ENCODE assay signal across 8 cellular contexts in the genomic region with DNA sequence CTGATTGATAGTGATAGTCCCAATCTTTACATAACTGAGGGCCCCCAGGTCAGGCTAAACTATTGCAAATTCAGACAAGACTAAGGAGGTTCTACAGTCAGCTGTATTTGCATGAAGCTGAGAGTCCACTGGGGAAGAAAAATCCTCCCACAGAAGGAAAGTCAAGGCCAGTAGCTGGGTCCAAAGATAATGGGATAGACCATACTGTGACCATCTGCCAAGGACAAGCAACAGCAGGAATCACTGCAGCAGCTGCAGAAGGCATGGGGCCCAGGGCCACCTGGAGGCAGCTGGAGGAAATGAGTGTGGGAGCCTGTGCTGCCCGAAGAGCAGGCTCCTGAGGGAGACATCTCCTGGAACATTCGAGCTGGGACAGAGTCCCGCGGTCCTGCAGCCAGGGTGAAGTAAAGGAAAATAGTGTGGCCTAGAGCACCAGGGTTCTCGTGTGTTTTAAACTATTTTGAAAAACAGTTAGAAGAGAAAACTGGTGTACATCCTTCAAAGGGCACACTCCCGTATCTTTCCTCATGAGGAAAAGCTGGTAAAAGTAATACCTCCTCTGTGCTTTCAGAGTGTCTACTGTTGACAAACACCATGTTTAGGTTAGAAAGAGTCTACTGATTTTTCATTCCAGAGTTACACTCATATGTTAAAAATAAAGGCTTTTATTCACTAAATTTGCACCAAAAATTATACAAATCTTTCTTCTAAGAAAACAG. TPM values are rescaled to one million over a fixed set of nuclear protein-coding genes. Genes with fewer than 3 reads are reported as not detected.
DNase-seq lines count a peak whose midpoint lies in the region; ATAC-seq, FAIRE-seq and TF ChIP-seq lines count a peak whose summit lies in the region.

No MANE protein-coding gene starts in this region.

- no peak overlapping the region for H3K4me2 ChIP-seq in H1 (ENCODE audit: insufficient read depth in 1 of 2, low read depth in 2 of 2, low read length in 2 of 2)
- H3K4me2 ChIP-seq in mesenchymal stem cell (ENCODE audit: low read length, poor library complexity, severe bottlenecking): no peak overlapping the region

- CTCF ChIA-PET in H1 (lab: Charles Lee; ENCODE audit: partially characterized antibody): interaction anchor here (0.7 to 3.9 kb wide), 28 partner anchors 8 to 863 kb away, joined by 3 to 25 read pairs (median 4); partner anchors contain the start of gene PLD1

- POLR2A ChIA-PET in H1 (lab: Charles Lee; ENCODE audit: partially characterized antibody): interaction anchor here (0.8 kb wide), 1 partner anchor 20 kb away, joined by 3 read pairs; no protein-coding TSS in a partner anchor

- ATAC-seq in GM19023 (IDR thresholded peaks at IDR 0.05; ENCODE audit: unreplicated experiment): peak; percentile 72
- ATAC-seq in HG02623 (IDR thresholded peaks at IDR 0.05; ENCODE audit: unreplicated experiment): no peak

- H2BK12ac ChIP-seq in H1 (ENCODE audit: low read depth, low read length) (no peak overlapping the region), mesenchymal stem cell (ENCODE audit: low read length in 2 of 2) (peak overlapping the region in 1 of 2 experiments; percentile 77)

- TF ChIP-seq CTCF in AG10803 (conservative IDR thresholded peaks at IDR 0.05; ENCODE audit: low read length) (peak; percentile 66), H1 (IDR thresholded peaks at IDR 0.05; ENCODE audit: control extremely low read depth in 1 of 3, insufficient read depth in 1 of 3, low read depth in 1 of 3, low read length in 3 of 3) (peak; percentile 77 to 92 (median 89))

- FAIRE-seq in HTR-8/SVneo (lab: Jason Lieb, UNC) (peak; percentile 70), RCC 7860 (lab: Jason Lieb, UNC) (no peak), H1 (lab: Jason Lieb, UNC) (peak; percentile 68)

- no peak overlapping the region for H3K14ac ChIP-seq in H1 (ENCODE audit: insufficient read length)
- no peak overlapping the region for H3K14ac ChIP-seq in mesenchymal stem cell (ENCODE audit: low read length in 2 of 2)

- TF ChIP-seq EP300 in H1 (IDR thresholded peaks at IDR 0.05; ENCODE audit: borderline replicate concordance in 1 of 2, low read depth in 2 of 2, low read length in 2 of 2): no peak

- no peaks in the 10 kb centered on the region for H3K79me1 ChIP-seq in H1 (ENCODE audit: low read depth, low read length)
- no peaks in the 10 kb centered on the region for H3K79me1 ChIP-seq in mesenchymal stem cell (replicated peaks; ENCODE audit: low read length, poor library complexity, severe bottlenecking)

- no peak overlapping the region for H4K5ac ChIP-seq in H1 (ENCODE audit: insufficient read length, low read depth, low read length)

- H3K18ac ChIP-seq in H1 (ENCODE audit: extremely low read depth, low read length) (no peak overlapping the region), mesenchymal stem cell (ENCODE audit: low read depth in 1 of 2, low read length in 2 of 2) (peak overlapping the region in 1 of 2 experiments; percentile 43)

- no peak overlapping the region for H4K8ac ChIP-seq in H1 (ENCODE audit: extremely low read depth, insufficient read depth, low read length)
- H4K8ac ChIP-seq in mesenchymal stem cell (ENCODE audit: low read length): no peak overlapping the region

- H3K9me3 ChIP-seq in H1 (ENCODE audit: insufficient read depth in 2 of 2, low read depth in 1 of 2, low read length in 1 of 2) (no peaks in the 10 kb centered on the region), mesenchymal stem cell (ENCODE audit: control insufficient read depth, low read length) (no peaks in the 10 kb centered on the region)

- H2AK5ac ChIP-seq in H1 (ENCODE audit: low read depth, low read length) (no peak overlapping the region), mesenchymal stem cell (ENCODE audit: low read length, severe bottlenecking) (no peak overlapping the region)

- H3K23ac ChIP-seq in H1 (ENCODE audit: insufficient read length) (no peak overlapping the region), mesenchymal stem cell (ENCODE audit: low read length in 2 of 2) (no peak overlapping the region)

- H2BK20ac ChIP-seq in H1 (ENCODE audit: low read length): no peak overlapping the region

- H4K91ac ChIP-seq in H1 (replicated peaks; ENCODE audit: insufficient read length, low read length) (no peak overlapping the region), mesenchymal stem cell (ENCODE audit: low read length) (no peak overlapping the region)

- H2BK15ac ChIP-seq in H1 (ENCODE audit: low read length): 0 out of 2 replicates have a peak overlapping the region, but pooled peaks have one; percentile 33
- no peak overlapping the region for H2BK15ac ChIP-seq in mesenchymal stem cell (ENCODE audit: low read depth, poor library complexity, severe bottlenecking)

- DNase-seq in AG10803 (ENCODE audit: low read depth): peak; percentile 80
- DNase-seq in HTR-8/SVneo (ENCODE audit: insufficient read length, low spot score): peak; percentile 59
- peak; percentile 64 for DNase-seq in RCC 7860 (ENCODE audit: low spot score)
- DNase-seq in H1 (ENCODE audit: low read depth in 1 of 2, low spot score in 2 of 2): peak in 1 of 2 experiments; percentile 73
- peak; percentile 88 for DNase-seq in mesenchymal stem cell
- no peak for DNase-seq in effector CD4-positive, alpha-beta T cell

- H4K20me1 ChIP-seq in H1 (replicated peaks in 1 of 2; ENCODE audit: control insufficient read depth in 1 of 2, insufficient read depth in 2 of 2, low read length in 2 of 2): no peaks in the 10 kb centered on the region

- no peak overlapping the region for H3K27ac ChIP-seq in H1 (ENCODE audit: low read depth, low read length)
- H3K27ac ChIP-seq in mesenchymal stem cell (ENCODE audit: low read length, poor library complexity, severe bottlenecking): no peak overlapping the region

- TF ChIP-seq POLR2A in H1 (IDR thresholded peaks at IDR 0.05; ENCODE audit: control extremely low read depth in 1 of 2, low read depth in 2 of 2, low read length in 2 of 2): no peak

- H3K36me3 ChIP-seq in H1 (ENCODE audit: control insufficient read depth in 2 of 4, insufficient read depth in 4 of 4, low read length in 3 of 4) (no peaks in the 10 kb centered on the region), mesenchymal stem cell (ENCODE audit: control insufficient read depth in 1 of 2, insufficient read depth in 2 of 2, low read depth in 1 of 2, low read length in 2 of 2) (no peaks in the 10 kb centered on the region)

- H3K79me2 ChIP-seq in H1 (ENCODE audit: control insufficient read depth in 1 of 2, insufficient read depth in 2 of 2, low read length in 2 of 2): no peaks in the 10 kb centered on the region

- H2BK5ac ChIP-seq in H1 (ENCODE audit: low read depth, low read length) (no peak overlapping the region), mesenchymal stem cell (ENCODE audit: low read depth, low read length, poor library complexity, severe bottlenecking) (no peak overlapping the region)

- no peak overlapping the region for H2BK120ac ChIP-seq in H1 (replicated peaks; ENCODE audit: low read depth, low read length)
- H2BK120ac ChIP-seq in mesenchymal stem cell (ENCODE audit: low read depth, low read length): peak overlapping the region; percentile 34

- H3K9ac ChIP-seq in H1 (replicated peaks in 1 of 4; ENCODE audit: extremely low read depth in 1 of 4, low read depth in 3 of 4, low read length in 3 of 4) (no peak overlapping the region), mesenchymal stem cell (ENCODE audit: low read length) (peak overlapping the region; percentile 66)

- 60% methylated on average over 6 of the region's 6 CpGs; no CpG with 5 or more reads in 1 of the 2 experiments for WGBS in H1 (ENCODE audit: extremely low coverage in 1 of 2, insufficient coverage in 1 of 2, insufficient read length in 1 of 2, insufficient replicate concordance in 2 of 2, low coverage in 1 of 2, low lambda C conversion rate in 2 of 2, missing lambda C conversion rate in 1 of 2), 2 experiments
- 22% methylated on average over 6 of the region's 6 CpGs for WGBS in mesenchymal stem cell

- H3K27me3 ChIP-seq in H1 (replicated peaks in 1 of 4; ENCODE audit: control insufficient read depth in 3 of 4, extremely low read depth in 1 of 4, insufficient read depth in 3 of 4, low read length in 3 of 4): no peaks in the 10 kb centered on the region
- H3K27me3 ChIP-seq in mesenchymal stem cell (ENCODE audit: control insufficient read depth in 1 of 2, insufficient read depth in 1 of 2, low read length in 2 of 2): no peaks in the 10 kb centered on the region

- no peak overlapping the region for H3K4ac ChIP-seq in H1 (replicated peaks; ENCODE audit: insufficient read length, low read depth, low read length)
- H3K4ac ChIP-seq in mesenchymal stem cell (ENCODE audit: low read depth in 1 of 2, low read length in 2 of 2): no peak overlapping the region

- TF ChIP-seq RAD21 in H1 (IDR thresholded peaks at IDR 0.05 in 1 of 2, conservative IDR thresholded peaks at IDR 0.05 in 1 of 2; ENCODE audit: low read depth in 2 of 2, low read length in 2 of 2): peak; percentile 74 to 86

- no peak overlapping the region for H3K56ac ChIP-seq in H1 (replicated peaks; ENCODE audit: insufficient read length, low read depth, low read length)

- H3K23me2 ChIP-seq in H1 (ENCODE audit: low read depth, low read length): no peaks in the 10 kb centered on the region

- H3K4me3 ChIP-seq in AG10803 (ENCODE audit: low read length) (no peak overlapping the region), H1 (ENCODE audit: extremely low read depth in 1 of 4, insufficient read depth in 2 of 4, low read depth in 3 of 4, low read length in 4 of 4) (no peak overlapping the region), mesenchymal stem cell (ENCODE audit: insufficient read depth in 1 of 2, low read depth in 1 of 2, low read length in 2 of 2) (peak overlapping the region in 1 of 2 experiments; percentile 18)

- H3K4me1 ChIP-seq in H1 (replicated peaks in 1 of 4; ENCODE audit: control insufficient read depth in 3 of 4, insufficient read depth in 4 of 4, low read length in 3 of 4) (peaks cover 2 to 6% (median 3%) of the 10 kb centered on the region in 4 experiments; a peak in 5 of 7 replicates), mesenchymal stem cell (ENCODE audit: control insufficient read depth, insufficient read depth, low read depth, low read length) (peaks cover 6% of the 10 kb centered on the region)

- H2AFZ ChIP-seq in H1 (ENCODE audit: low read length): peak overlapping the region; percentile 78
- no peak overlapping the region for H2AFZ ChIP-seq in mesenchymal stem cell (ENCODE audit: low read depth, low read length)

RNA-seq across cellular contexts. Expression of gene TMEM212, which starts 13.1 kb away (rescaled TPM):
- not detected in 2 replicates for total RNA-seq in H1 (2021; fragmentation: NEBNext Ultra II Directional; extraction: Animal tissue kit (Norgen Biotek cat#: 25700))
- polyA plus RNA-seq in H1 (2011; rRNA removed): not detected in 2 replicates
- polyA plus RNA-seq in H1 (2011; cell fraction: cytosol; rRNA removed): not detected
- polyA plus RNA-seq in H1 (2011; cell fraction: nucleus; rRNA removed): not detected
- polyA plus RNA-seq in H1 (2012, experiment 1 of 2): not detected in 4 replicates
- polyA plus RNA-seq in H1 (2012, experiment 2 of 2): not detected
- polyA plus RNA-seq in H1 (2013, experiment 1 of 2): not detected
- polyA plus RNA-seq in H1 (2013, experiment 2 of 2): not detected
- not detected in 2 replicates for polyA minus RNA-seq in H1 (2011; rRNA and poly(A)+ RNA removed)
- not detected for polyA minus RNA-seq in H1 (2011; cell fraction: cytosol; rRNA and poly(A)+ RNA removed)
- not detected for polyA minus RNA-seq in H1 (2011; cell fraction: nucleus; rRNA and poly(A)+ RNA removed)
- 0.06 TPM for polyA plus RNA-seq in mesenchymal stem cell (2013, experiment 1 of 2)
- polyA plus RNA-seq in mesenchymal stem cell (2013, experiment 2 of 2): not detected

RNA-seq across cellular contexts. Expression of gene PLD1, which starts 19.7 kb away (rescaled TPM):
- total RNA-seq in H1 (2021; fragmentation: NEBNext Ultra II Directional; extraction: Animal tissue kit (Norgen Biotek cat#: 25700)): 2.6 and 3.1 TPM in 2 replicates
- polyA plus RNA-seq in H1 (2011; rRNA removed): 0.88 and 1.2 TPM in 2 replicates
- 0.80 TPM for polyA plus RNA-seq in H1 (2011; cell fraction: cytosol; rRNA removed)
- 0.80 TPM for polyA plus RNA-seq in H1 (2011; cell fraction: nucleus; rRNA removed)
- 1.3 to 3.1 TPM (median 1.8 TPM) in 4 replicates for polyA plus RNA-seq in H1 (2012, experiment 1 of 2)
- 0.29 TPM for polyA plus RNA-seq in H1 (2012, experiment 2 of 2)
- polyA plus RNA-seq in H1 (2013, experiment 1 of 2): 1.3 TPM
- polyA plus RNA-seq in H1 (2013, experiment 2 of 2): 1.0 TPM
- 3.3 and 3.5 TPM in 2 replicates for polyA minus RNA-seq in H1 (2011; rRNA and poly(A)+ RNA removed)
- 3.2 TPM for polyA minus RNA-seq in H1 (2011; cell fraction: cytosol; rRNA and poly(A)+ RNA removed)
- 4.8 TPM for polyA minus RNA-seq in H1 (2011; cell fraction: nucleus; rRNA and poly(A)+ RNA removed)
- 18.9 TPM for polyA plus RNA-seq in mesenchymal stem cell (2013, experiment 1 of 2)
- polyA plus RNA-seq in mesenchymal stem cell (2013, experiment 2 of 2): 18.3 TPM
